ENCODE assay signal across 8 cellular contexts in the genomic region with DNA sequence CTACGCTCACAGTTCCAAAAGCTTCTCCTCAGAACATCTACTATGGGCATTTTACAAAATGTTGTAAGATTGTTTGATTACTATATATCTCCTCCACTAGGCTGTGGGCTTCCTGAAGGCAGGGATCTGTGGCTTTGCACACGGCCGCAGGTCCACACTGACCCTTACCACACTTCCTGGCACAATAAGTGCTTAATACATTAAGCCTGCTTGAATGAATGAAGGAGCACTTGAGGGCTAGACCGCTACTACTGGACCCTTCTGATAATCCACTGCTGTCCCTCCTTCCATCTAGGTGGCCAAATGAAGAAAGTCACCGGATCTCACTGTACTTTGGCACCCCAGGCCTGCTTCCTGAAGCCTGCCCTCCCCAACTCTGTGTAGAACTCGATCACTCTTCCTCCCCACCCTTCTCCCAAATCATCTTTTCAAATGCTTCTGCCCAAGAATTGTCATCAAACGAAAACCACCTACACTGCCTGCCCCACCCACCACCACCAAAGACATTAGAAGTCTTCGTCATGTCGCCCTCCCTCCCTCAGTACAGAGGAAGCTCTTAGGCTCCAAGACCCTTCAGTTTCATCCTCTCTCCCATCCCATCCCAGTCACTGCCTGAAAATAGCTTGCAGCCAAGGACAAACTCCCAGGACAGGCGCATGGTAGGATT. TPM values are rescaled to one million over a fixed set of nuclear protein-coding genes. Genes with fewer than 3 reads are reported as not detected.
DNase-seq lines count a peak whose midpoint lies in the region; ATAC-seq, FAIRE-seq and TF ChIP-seq lines count a peak whose summit lies in the region.

No MANE protein-coding gene starts in this region.

- H3K27ac ChIP-seq in A549 = peak overlapping the region; percentile 54 to 99; a peak in 5 of 6 replicates
- no peak overlapping the region for H3K27ac ChIP-seq in HUES48 (ENCODE audit: low read depth, low read length)
- peak overlapping the region; percentile 33 to 64 for H3K27ac ChIP-seq in ascending aorta
- peak overlapping the region; percentile 59 for H3K27ac ChIP-seq in muscle layer of colon (ENCODE audit: low read depth, low read length)

- H3K9me3 ChIP-seq in A549 (no peaks in the 10 kb centered on the region), HUES48 (ENCODE audit: control insufficient read depth, insufficient read depth, low read length) (no peaks in the 10 kb centered on the region), ascending aorta (no peaks in the 10 kb centered on the region), muscle layer of colon (ENCODE audit: low read length) (no peaks in the 10 kb centered on the region)

- no peak for DNase-seq in A549 (ENCODE audit: low read depth in 1 of 2, low spot score in 1 of 2)
- no peak for DNase-seq in ascending aorta (ENCODE audit: low spot score in 2 of 2)
- DNase-seq in islet precursor cell = no peak
- no peak for DNase-seq in NCI-H2081 treated with DMSO at 0.1 percent for 48 hours (lab: John Stamatoyannopoulos, UW)
- no peak for DNase-seq in SKM-1 treated with dmso at 0.1 percent for 144 hours (lab: John Stamatoyannopoulos, UW; ENCODE audit: unreplicated experiment)
- no peak for DNase-seq in iPS-NIHi11 (ENCODE audit: low spot score)

- H3K4me3 ChIP-seq in A549 (peak overlapping the region; percentile 99; the same call in 1 of the 3 replicates), HUES48 (ENCODE audit: low read depth, low read length) (peak overlapping the region; percentile 50), ascending aorta (peak overlapping the region; percentile 88 to 100), muscle layer of colon (ENCODE audit: low read depth in 1 of 2, low read length in 2 of 2) (peak overlapping the region; percentile 37 to 51)

- POLR2A ChIA-PET in A549 (lab: Yijun Ruan, JAX) = no interaction called here

- WGBS in A549 (ENCODE audit: missing lambda C conversion rate) = 58% methylated on average over 10 of the region's 10 CpGs

- peak in 1 of 2 experiments; percentile 5; a peak in 4 of 6 replicates for ATAC-seq in A549

- H3K36me3 ChIP-seq in HUES48 (ENCODE audit: control insufficient read depth, insufficient read depth, low read length) (peaks cover 28% of the 10 kb centered on the region), ascending aorta (peaks cover 25 to 27% of the 10 kb centered on the region in 2 donors), muscle layer of colon (ENCODE audit: insufficient read depth, low read length) (peaks cover 25% of the 10 kb centered on the region)

- H3K27me3 ChIP-seq in HUES48 (ENCODE audit: control insufficient read depth, insufficient read depth, low read length) (no peaks in the 10 kb centered on the region), ascending aorta (no peaks in the 10 kb centered on the region), muscle layer of colon (ENCODE audit: control insufficient read depth in 1 of 2, insufficient read depth in 2 of 2, low read length in 2 of 2) (no peaks in the 10 kb centered on the region)

- FAIRE-seq in A549 (lab: Jason Lieb, UNC) = no peak

- intact Hi-C loops in ascending aorta (cut with DNase I) = loop anchor here (5.0 kb wide), 1 partner anchor 55 kb away; no protein-coding TSS in a partner anchor

- H3K4me1 ChIP-seq in A549 = peaks cover 32% of the 10 kb centered on the region
- peaks cover 38% of the 10 kb centered on the region for H3K4me1 ChIP-seq in HUES48 (ENCODE audit: control insufficient read depth, insufficient read depth, low read length)
- H3K4me1 ChIP-seq in ascending aorta = peaks cover 0 to 7% of the 10 kb centered on the region in 2 donors
- H3K4me1 ChIP-seq in muscle layer of colon (ENCODE audit: insufficient read depth, low read length) = peaks cover 34% of the 10 kb centered on the region

- no peak for TF ChIP-seq POLR2A in A549 (IDR thresholded peaks at IDR 0.05; ENCODE audit: low read length)

- TF ChIP-seq CTCF in A549 (IDR thresholded peaks at IDR 0.05) = peak; percentile 39; the same call in 1 of the 3 replicates
- TF ChIP-seq CTCF in ascending aorta (IDR thresholded peaks at IDR 0.05) = peak in 1 of 3 experiments; percentile 2

- peak overlapping the region; percentile 64 for H3K4me2 ChIP-seq in A549

- TF ChIP-seq EP300 in A549 (IDR thresholded peaks at IDR 0.05) = no peak

- TF ChIP-seq RAD21 in A549 (conservative IDR thresholded peaks at IDR 0.05 in 1 of 2, IDR thresholded peaks at IDR 0.05 in 1 of 2) = no peak

- CTCF ChIA-PET in A549 (lab: Yijun Ruan, JAX) = interaction anchor here (0.6 to 8.5 kb wide), 29 partner anchors 10 to 264 kb away, joined by 3 to 161 read pairs (median 4); a partner anchor contains a TSS

- H3K9ac ChIP-seq in HUES48 (ENCODE audit: low read depth, low read length) (no peak overlapping the region), muscle layer of colon (ENCODE audit: low read length) (no peak overlapping the region)

TF ChIP-seq in A549, 52 proteins besides CTCF, POLR2A, EP300 and RAD21:
- TF ChIP-seq CBX8 (IDR thresholded peaks at IDR 0.05) (no peak), FOSB (CRISPR knock-in tag; IDR thresholded peaks at IDR 0.05) (no peak), CHD2 (IDR thresholded peaks at IDR 0.05; ENCODE audit: low read length, partially characterized antibody) (no peak), NR3C1 (IDR thresholded peaks at IDR 0.05) (no peak), SMC3 (IDR thresholded peaks at IDR 0.05) (no peak), HOXB13 (CRISPR knock-in tag; IDR thresholded peaks at IDR 0.05; ENCODE audit: low read depth) (no peak), KDM5A (IDR thresholded peaks at IDR 0.05) (no peak), ZNF302 (CRISPR knock-in tag; IDR thresholded peaks at IDR 0.05) (no peak), NFE2L2 (conservative IDR thresholded peaks at IDR 0.05; ENCODE audit: low read length) (no peak), ZC3H11A (IDR thresholded peaks at IDR 0.05) (no peak)
- TF ChIP-seq, protein P1, sequence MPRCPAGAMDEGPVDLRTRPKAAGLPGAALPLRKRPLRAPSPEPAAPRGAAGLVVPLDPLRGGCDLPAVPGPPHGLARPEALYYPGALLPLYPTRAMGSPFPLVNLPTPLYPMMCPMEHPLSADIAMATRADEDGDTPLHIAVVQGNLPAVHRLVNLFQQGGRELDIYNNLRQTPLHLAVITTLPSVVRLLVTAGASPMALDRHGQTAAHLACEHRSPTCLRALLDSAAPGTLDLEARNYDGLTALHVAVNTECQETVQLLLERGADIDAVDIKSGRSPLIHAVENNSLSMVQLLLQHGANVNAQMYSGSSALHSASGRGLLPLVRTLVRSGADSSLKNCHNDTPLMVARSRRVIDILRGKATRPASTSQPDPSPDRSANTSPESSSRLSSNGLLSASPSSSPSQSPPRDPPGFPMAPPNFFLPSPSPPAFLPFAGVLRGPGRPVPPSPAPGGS (IDR thresholded peaks at IDR 0.05) = no peak
- TF ChIP-seq, protein P2, sequence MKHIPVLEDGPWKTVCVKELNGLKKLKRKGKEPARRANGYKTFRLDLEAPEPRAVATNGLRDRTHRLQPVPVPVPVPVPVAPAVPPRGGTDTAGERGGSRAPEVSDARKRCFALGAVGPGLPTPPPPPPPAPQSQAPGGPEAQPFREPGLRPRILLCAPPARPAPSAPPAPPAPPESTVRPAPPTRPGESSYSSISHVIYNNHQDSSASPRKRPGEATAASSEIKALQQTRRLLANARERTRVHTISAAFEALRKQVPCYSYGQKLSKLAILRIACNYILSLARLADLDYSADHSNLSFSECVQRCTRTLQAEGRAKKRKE (CRISPR knock-in tag; IDR thresholded peaks at IDR 0.05; ENCODE audit: low read depth) = no peak

RNA-seq across cellular contexts. Expression of a gene that starts 0.6 kb away (rescaled TPM):
- polyA plus RNA-seq in A549 (2011; rRNA removed) (9.5 and 9.8 TPM in 2 replicates), A549 (2017; fragmentation: RNase III; extraction: RNeasy Plus Mini Kit Qiagen cat#74134 plus additional on column Dnase treatment) (4.3 to 4.7 TPM (median 4.5 TPM) in 3 replicates)
- 4.6 and 5.2 TPM in 2 replicates for polyA plus RNA-seq in A549 (2012; cell fraction: cytosol; rRNA removed)
- 4.3 and 5.4 TPM in 2 replicates for polyA plus RNA-seq in A549 (2012; cell fraction: nucleus; rRNA removed)
- polyA minus RNA-seq in A549 (2011; rRNA and poly(A)+ RNA removed) = 17.6 and 21.0 TPM in 2 replicates
- 5.9 TPM for total RNA-seq in ascending aorta

RNA-seq across cellular contexts. Expression of a gene that starts 9.4 kb away (rescaled TPM):
- polyA plus RNA-seq in A549 (2011; rRNA removed) = 0.16 and 0.26 TPM in 2 replicates
- polyA plus RNA-seq in A549 (2012; cell fraction: cytosol; rRNA removed) = 0.05 TPM in 1 of 2 replicates, not detected in the other
- polyA plus RNA-seq in A549 (2012; cell fraction: nucleus; rRNA removed) = 0.34 and 0.76 TPM in 2 replicates
- not detected in 3 replicates for polyA plus RNA-seq in A549 (2017; fragmentation: RNase III; extraction: RNeasy Plus Mini Kit Qiagen cat#74134 plus additional on column Dnase treatment)
- polyA minus RNA-seq in A549 (2011; rRNA and poly(A)+ RNA removed) = 0.66 TPM in 1 of 2 replicates, not detected in the other
- not detected for total RNA-seq in ascending aorta

RNA-seq across cellular contexts. Expression of a gene that starts 43.0 kb away (rescaled TPM):
- 1.9 and 3.1 TPM in 2 replicates for polyA plus RNA-seq in A549 (2011; rRNA removed)
- 0.13 and 0.17 TPM in 2 replicates for polyA plus RNA-seq in A549 (2012; cell fraction: cytosol; rRNA removed)
- 0.61 and 0.74 TPM in 2 replicates for polyA plus RNA-seq in A549 (2012; cell fraction: nucleus; rRNA removed)
- polyA plus RNA-seq in A549 (2017; fragmentation: RNase III; extraction: RNeasy Plus Mini Kit Qiagen cat#74134 plus additional on column Dnase treatment) = 0.17 to 0.67 TPM (median 0.50 TPM) in 3 replicates
- polyA minus RNA-seq in A549 (2011; rRNA and poly(A)+ RNA removed) = 4.8 and 5.6 TPM in 2 replicates
- total RNA-seq in ascending aorta = not detected

RNA-seq across cellular contexts. Expression of a gene that starts 49.5 kb away (rescaled TPM):
- polyA plus RNA-seq in A549 (2011; rRNA removed) (0.21 and 0.22 TPM in 2 replicates), A549 (2017; fragmentation: RNase III; extraction: RNeasy Plus Mini Kit Qiagen cat#74134 plus additional on column Dnase treatment) (0.06 to 0.09 TPM (median 0.08 TPM) in 3 replicates)
- polyA plus RNA-seq in A549 (2012; cell fraction: cytosol; rRNA removed) = 0.05 and 0.07 TPM in 2 replicates
- polyA plus RNA-seq in A549 (2012; cell fraction: nucleus; rRNA removed) = 0.43 and 0.59 TPM in 2 replicates
- polyA minus RNA-seq in A549 (2011; rRNA and poly(A)+ RNA removed) = 0.29 TPM in 1 of 2 replicates, not detected in the other
- 5.6 TPM for total RNA-seq in ascending aorta

Comparison
In these comparisons a context has a peak if more than half of its experiments do, and no peak if none do; other contexts are left out.
1. H3K4me3 ChIP-seq: peak in every context shown above with its lines; median percentile 99 in A549; 94 in ascending aorta; 50 in HUES48; 44 in muscle layer of colon.